In the genomic region with DNA sequence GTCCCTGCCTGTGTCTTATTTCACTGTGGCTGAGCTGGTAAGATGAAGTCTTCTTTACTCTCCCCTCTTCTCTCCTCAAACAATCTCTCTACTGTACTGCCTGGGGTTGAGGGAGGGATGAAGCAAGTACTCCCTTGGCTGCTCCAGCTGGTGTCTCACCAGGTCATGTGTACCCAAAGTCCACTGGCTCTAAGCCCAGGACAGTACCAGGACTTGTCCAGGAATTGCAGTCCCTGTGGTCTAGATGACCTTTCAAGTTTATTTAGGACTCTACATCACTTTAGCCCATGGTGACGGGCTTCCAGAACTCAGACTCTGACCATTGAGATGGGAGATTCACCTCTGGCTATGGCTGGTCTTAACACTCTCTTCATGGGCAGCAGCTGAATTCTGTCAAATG, we compare ENCODE assay signal across 24 cellular contexts. TPM values are rescaled to one million over a fixed set of nuclear protein-coding genes. Genes with fewer than 3 reads are reported as not detected.
DNase-seq lines count a peak whose midpoint lies in the region; ATAC-seq and TF ChIP-seq lines count a peak whose summit lies in the region.
"Had no signal": no experiment of that assay in that cellular context is flagged by ENCODE, and none has a peak within 500 bp of the region (broad histone marks: within the 10 kb centered on the region; RNA-seq: fewer than 3 reads in every experiment).

No MANE protein-coding gene starts in this region.

- CTCF ChIA-PET in HEK293T (lab: Yijun Ruan, JAX), result no interaction called here

- no peak for TF ChIP-seq EP300 in transverse colon (IDR thresholded peaks at IDR 0.05; ENCODE audit: low read depth)

- no peak overlapping the region for H3K9ac ChIP-seq in liver (ENCODE audit: low read depth in 1 of 2, low read length in 2 of 2)

- in situ Hi-C loops in KBM-7 (cut with MboI; ENCODE audit: low pct_unique_long_range_greater_than_20kb, low sequenced_read_pairs), result loop anchor here (25.0 kb wide), 1 partner anchor 1302 kb away; no protein-coding TSS in a partner anchor
- in situ Hi-C loops in transverse colon (cut with MboI; ENCODE audit: low pct_ligation_motif_present in 1 of 4, low pct_unique_long_range_greater_than_20kb in 1 of 4, low sequenced_read_pairs in 3 of 4), result no loop called here

- H3K9me3 ChIP-seq in right cardiac atrium (ENCODE audit: control insufficient read depth, low read length), result no peaks in the 10 kb centered on the region
- H3K9me3 ChIP-seq in liver (ENCODE audit: control insufficient read depth in 4 of 4, low read length in 3 of 4), result no peaks in the 10 kb centered on the region
- no peaks in the 10 kb centered on the region for H3K9me3 ChIP-seq in transverse colon
- H3K9me3 ChIP-seq: esophagus muscularis mucosa, gastroesophageal sphincter, Peyer's patch, SJSA1, suprapubic skin had no signal

- TF ChIP-seq RAD21 in liver (IDR thresholded peaks at IDR 0.05), result peak; percentile 60 to 67

- 76% methylated on average over 1 of the region's 1 CpG for WGBS in right cardiac atrium
- 36% methylated on average over 1 of the region's 1 CpG for WGBS in liver
- WGBS in transverse colon (ENCODE audit: low coverage in 1 of 2), 2 donors, result 100% methylated on average over 1 of the region's 1 CpG; no CpG with 5 or more reads in 1 of the 2 donors

- no peaks in the 10 kb centered on the region for H3K4me1 ChIP-seq in right cardiac atrium (ENCODE audit: control insufficient read depth, insufficient read depth, low read length)
- peaks cover 19 to 50% (median 39%) of the 10 kb centered on the region in 4 donors for H3K4me1 ChIP-seq in liver (ENCODE audit: control insufficient read depth in 4 of 4, insufficient read depth in 4 of 4, low read length in 3 of 4)
- H3K4me1 ChIP-seq in transverse colon, result peaks cover 0 to 15% (median 0%) of the 10 kb centered on the region in 4 donors
- H3K4me1 ChIP-seq: esophagus muscularis mucosa, gastroesophageal sphincter, Peyer's patch, suprapubic skin had no signal

- H3K27ac ChIP-seq in right cardiac atrium (ENCODE audit: low read length), result no peak overlapping the region
- H3K27ac ChIP-seq in liver (ENCODE audit: low read depth in 1 of 2, low read length in 2 of 2), result peak overlapping the region; percentile 49 to 87
- H3K27ac ChIP-seq in transverse colon, result no peak overlapping the region
- H3K27ac ChIP-seq: esophagus muscularis mucosa, gastroesophageal sphincter, Peyer's patch, SJSA1, suprapubic skin had no signal

- intact Hi-C loops in right cardiac atrium (cut with DNase I) (no loop called here), left ventricle myocardium superior (cut with micrococcal nuclease) (no loop called here), transverse colon (cut with DNase I; ENCODE audit: low total_unique reads) (no loop called here)

- H3K4me3 ChIP-seq in right cardiac atrium (ENCODE audit: low read length) (no peak overlapping the region), cardiac fibroblast (replicated peaks in 1 of 2; ENCODE audit: low read depth in 2 of 2, low read length in 2 of 2) (no peak overlapping the region), liver (ENCODE audit: low read depth in 1 of 3, low read length in 3 of 3) (no peak overlapping the region), transverse colon (no peak overlapping the region)
- H3K4me3 ChIP-seq: esophagus muscularis mucosa, gastroesophageal sphincter, Peyer's patch, SJSA1, suprapubic skin had no signal

- H3K36me3 ChIP-seq in liver (ENCODE audit: control insufficient read depth in 4 of 4, insufficient read depth in 3 of 4, low read depth in 1 of 4, low read length in 3 of 4) (no peaks in the 10 kb centered on the region), transverse colon (no peaks in the 10 kb centered on the region)
- H3K36me3 ChIP-seq: esophagus muscularis mucosa, gastroesophageal sphincter, Peyer's patch, SJSA1, suprapubic skin had no signal

- TF ChIP-seq POLR2A in transverse colon (IDR thresholded peaks at IDR 0.05), result no peak

- H3K27me3 ChIP-seq in right cardiac atrium (ENCODE audit: control insufficient read depth, insufficient read depth) (no peaks in the 10 kb centered on the region), liver (ENCODE audit: control insufficient read depth in 4 of 4, insufficient read depth in 4 of 4, low read length in 3 of 4) (no peaks in the 10 kb centered on the region), transverse colon (no peaks in the 10 kb centered on the region)
- H3K27me3 ChIP-seq: gastroesophageal sphincter, Peyer's patch, SJSA1, suprapubic skin had no signal

- DNase-seq in right cardiac atrium, result peak in 1 of 3 donors; percentile 46
- DNase-seq in left ventricle myocardium superior, result no peak
- peak; percentile 27 to 29 for DNase-seq in cardiac fibroblast (ENCODE audit: low read depth in 2 of 2)
- DNase-seq in HEK293T (ENCODE audit: extremely low spot score), result no peak
- DNase-seq in KBM-7, result no peak
- DNase-seq in transverse colon, result no peak
- DNase-seq: activated CD4-positive, alpha-beta T cell treated with anti-CD3 and anti-CD28 coated beads, Interleukin-2, amount 10 ng/mL, durations not matched to agents 24 days and 14 days; activated effector memory CD4-positive, alpha-beta T cell treated with Interleukin-2 at 50 U/mL for 16 hours; activated naive CD8-positive, alpha-beta T cell treated with anti-CD3 and anti-CD28 coated beads, Interleukin-2, amount 10 ng/mL, durations not matched to agents 7 days and 5 days; CD4-positive, alpha-beta memory T cell; cerebellar nuclear complex; NCI-H1436; NCI-H2081; Peyer's patch; stimulated activated CD4-positive, alpha-beta T cell treated with anti-CD3 and anti-CD28 coated beads, Interleukin-1b, Interleukin-23, amount 100 ng/mL, for 48 hours; stimulated activated naive CD4-positive, alpha-beta T cell treated with Interleukin-2 at 50 U/mL for 16 hours; T-cell had no signal

- POLR2A ChIA-PET in HEK293T (lab: Yijun Ruan, JAX), result no interaction called here

- TF ChIP-seq CTCF in cardiac fibroblast (IDR thresholded peaks at IDR 0.05; ENCODE audit: low read depth, low read length) (no peak), liver (IDR thresholded peaks at IDR 0.05; ENCODE audit: low read depth, low read length, missing input control) (no peak), transverse colon (IDR thresholded peaks at IDR 0.05) (no peak)

- peak; percentile 61 to 88 for ATAC-seq in right cardiac atrium
- no peak for ATAC-seq in left ventricle myocardium superior
- ATAC-seq in HG03108 (IDR thresholded peaks at IDR 0.05; ENCODE audit: unreplicated experiment), result no peak
- ATAC-seq: gastroesophageal sphincter, T-cell had no signal

TF ChIP-seq in liver, 16 proteins besides CTCF, POLR2A, EP300 and RAD21 (continues in another document):
- TF ChIP-seq YY1 (IDR thresholded peaks at IDR 0.05) (peak; percentile 85), GABPA (IDR thresholded peaks at IDR 0.05 in 1 of 2, conservative IDR thresholded peaks at IDR 0.05 in 1 of 2) (no peak), RXRA (IDR thresholded peaks at IDR 0.05) (peak; percentile 99), ZBTB33 (IDR thresholded peaks at IDR 0.05) (peak; percentile 63)

TF ChIP-seq in HEK293T, 16 proteins besides CTCF, POLR2A, EP300 and RAD21:
- TF ChIP-seq ARNT (IDR thresholded peaks at IDR 0.05) (no peak), BHLHE40 (IDR thresholded peaks at IDR 0.05; ENCODE audit: borderline replicate concordance) (no peak), SP1 (IDR thresholded peaks at IDR 0.05) (no peak), FOXK2 (IDR thresholded peaks at IDR 0.05) (no peak), ZNF384 (IDR thresholded peaks at IDR 0.05) (no peak), FOXA1 (IDR thresholded peaks at IDR 0.05) (no peak), SUZ12 (IDR thresholded peaks at IDR 0.05) (no peak), NFRKB (IDR thresholded peaks at IDR 0.05) (no peak), ELF4 (IDR thresholded peaks at IDR 0.05) (no peak), HDGF (IDR thresholded peaks at IDR 0.05; ENCODE audit: borderline replicate concordance) (no peak), FOXM1 (IDR thresholded peaks at IDR 0.05; ENCODE audit: borderline replicate concordance) (no peak), TARDBP (IDR thresholded peaks at IDR 0.05) (no peak), CTBP1 (IDR thresholded peaks at IDR 0.05; ENCODE audit: borderline replicate concordance) (no peak), L3MBTL2 (conservative IDR thresholded peaks at IDR 0.05) (no peak), LEF1 (IDR thresholded peaks at IDR 0.05; ENCODE audit: borderline replicate concordance) (no peak)
- TF ChIP-seq, protein P1, sequence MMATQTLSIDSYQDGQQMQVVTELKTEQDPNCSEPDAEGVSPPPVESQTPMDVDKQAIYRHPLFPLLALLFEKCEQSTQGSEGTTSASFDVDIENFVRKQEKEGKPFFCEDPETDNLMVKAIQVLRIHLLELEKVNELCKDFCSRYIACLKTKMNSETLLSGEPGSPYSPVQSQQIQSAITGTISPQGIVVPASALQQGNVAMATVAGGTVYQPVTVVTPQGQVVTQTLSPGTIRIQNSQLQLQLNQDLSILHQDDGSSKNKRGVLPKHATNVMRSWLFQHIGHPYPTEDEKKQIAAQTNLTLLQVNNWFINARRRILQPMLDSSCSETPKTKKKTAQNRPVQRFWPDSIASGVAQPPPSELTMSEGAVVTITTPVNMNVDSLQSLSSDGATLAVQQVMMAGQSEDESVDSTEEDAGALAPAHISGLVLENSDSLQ (IDR thresholded peaks at IDR 0.05), result no peak

RNA-seq across cellular contexts. Expression of gene SLC27A2, which starts 17.5 kb away (rescaled TPM):
- total RNA-seq in right cardiac atrium (under 1 TPM in 1 of 4 donors, not detected in 3; 0.11 TPM), left ventricle myocardium superior (not detected), liver (100 to 1,000 TPM in 1 of 2 donors, 10 to 100 TPM in 1; 80.2 to 504 TPM), transverse colon (10 to 100 TPM in 2 of 4 donors, 1 to 10 TPM in 2; 8.2 to 38.3 (median 21.5) TPM)
- polyA plus RNA-seq in right cardiac atrium (0.14 TPM), liver (100 to 1,000 TPM; 102 to 331 TPM)
- total RNA-seq: osteocyte had no signal

RNA-seq across cellular contexts. Expression of gene ATP8B4, which starts 45.4 kb away (rescaled TPM):
- total RNA-seq in right cardiac atrium (10 to 100 TPM in 1 of 4 donors, 1 to 10 TPM in 3; 4.2 to 11.7 (median 6.1) TPM), left ventricle myocardium superior (3.1 TPM), liver (10 to 100 TPM; 17.7 to 19.7 TPM), transverse colon (10 to 100 TPM in 2 of 4 donors, 1 to 10 TPM in 2; 6.2 to 26.2 (median 8.5) TPM)
- polyA plus RNA-seq in right cardiac atrium (3.0 TPM), liver (1 to 10 TPM; 1.9 to 7.1 TPM)
- total RNA-seq: osteocyte had no signal

Comparison
In these comparisons a context has a peak if more than half of its experiments do, and no peak if none do; other contexts are left out.
1. ATAC-seq: peak in right cardiac atrium (2 of 2); none in left ventricle myocardium superior (single experiment) and HG03108 (single experiment).
2. DNase-seq: peak in cardiac fibroblast (2 of 2); none in left ventricle myocardium superior (single experiment), HEK293T (single experiment), KBM-7 (single experiment) and transverse colon (single experiment).
3. H3K27ac ChIP-seq: peak in liver (2 of 2); none in right cardiac atrium (single experiment) and transverse colon (0 of 4).